ENCODE assay signal across 8 cellular contexts in the genomic region with DNA sequence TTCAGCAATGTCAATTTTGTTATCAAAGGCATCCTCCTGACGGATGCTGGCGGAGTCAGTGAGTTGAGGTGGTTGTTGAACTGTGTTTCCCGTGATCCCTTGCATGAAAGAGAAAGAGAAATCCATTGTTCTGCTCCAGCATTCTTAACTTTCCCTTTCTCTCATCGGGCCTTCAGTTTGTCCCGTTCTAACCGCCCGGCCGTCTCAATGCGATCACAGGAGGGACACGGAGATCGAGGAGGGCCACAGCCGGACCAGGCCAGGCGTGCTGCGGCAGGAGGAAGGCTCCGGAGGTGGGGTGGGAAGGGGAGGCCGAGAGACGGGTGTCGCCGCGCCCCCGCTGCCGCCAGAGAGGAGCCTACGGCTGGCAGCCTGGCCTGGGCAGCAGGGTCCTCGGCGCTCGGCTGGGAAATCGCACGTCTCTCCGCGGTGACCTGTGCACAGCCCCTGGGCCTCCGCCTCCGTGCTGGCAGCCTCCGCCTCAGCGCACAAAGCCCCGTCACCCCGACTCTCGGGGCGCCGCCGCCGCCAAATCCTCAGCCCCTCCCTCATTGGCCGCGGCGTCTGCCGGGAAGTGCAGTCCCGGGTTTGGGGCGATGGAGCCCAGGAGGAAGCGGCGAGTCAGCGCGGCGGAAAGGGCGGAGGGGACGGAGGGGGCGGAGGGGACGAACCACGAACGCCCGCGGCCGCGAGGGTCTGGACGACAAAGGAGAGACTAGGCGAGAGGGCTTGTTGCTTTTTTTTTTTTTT.
DNase-seq lines count a peak whose midpoint lies in the region; ATAC-seq and TF ChIP-seq lines count a peak whose summit lies in the region.

No MANE protein-coding gene starts in this region.

- ATAC-seq in GM21619 (IDR thresholded peaks at IDR 0.05; ENCODE audit: unreplicated experiment) (peak; percentile 66), GM21528 (IDR thresholded peaks at IDR 0.05; ENCODE audit: low FRiP score, unreplicated experiment) (no peak)

- TF ChIP-seq CTCF in epithelial cell of esophagus (IDR thresholded peaks at IDR 0.05; ENCODE audit: insufficient read depth, low read depth, low read length, missing control alignments), result no peak

- DNase-seq in D341Med (ENCODE audit: low spot score) (peak; percentile 62), NCI-H510A treated with DMSO at 0.1 percent for 48 hours (lab: John Stamatoyannopoulos, UW) (peak; percentile 16), activated T-cell treated with anti-CD3 and anti-CD28 coated beads for 4 hours (peak; percentile 55), epithelial cell of esophagus (ENCODE audit: low read depth) (peak; percentile 58), middle frontal gyrus (ENCODE audit: extremely low spot score, low spot score) (peak; percentile 57)
- peak; percentile 64 to 65 for DNase-seq in stimulated activated CD8-positive, alpha-beta memory T cell treated with anti-CD3 and anti-CD28 coated beads, Interleukin-15, amount 100 ng/mL, for 48 hours (ENCODE audit: low read depth in 2 of 2)

- peak overlapping the region; percentile 51 for H3K4me3 ChIP-seq in epithelial cell of esophagus (ENCODE audit: low read length)
